ENCODE assay signal across 8 cellular contexts in the genomic region with DNA sequence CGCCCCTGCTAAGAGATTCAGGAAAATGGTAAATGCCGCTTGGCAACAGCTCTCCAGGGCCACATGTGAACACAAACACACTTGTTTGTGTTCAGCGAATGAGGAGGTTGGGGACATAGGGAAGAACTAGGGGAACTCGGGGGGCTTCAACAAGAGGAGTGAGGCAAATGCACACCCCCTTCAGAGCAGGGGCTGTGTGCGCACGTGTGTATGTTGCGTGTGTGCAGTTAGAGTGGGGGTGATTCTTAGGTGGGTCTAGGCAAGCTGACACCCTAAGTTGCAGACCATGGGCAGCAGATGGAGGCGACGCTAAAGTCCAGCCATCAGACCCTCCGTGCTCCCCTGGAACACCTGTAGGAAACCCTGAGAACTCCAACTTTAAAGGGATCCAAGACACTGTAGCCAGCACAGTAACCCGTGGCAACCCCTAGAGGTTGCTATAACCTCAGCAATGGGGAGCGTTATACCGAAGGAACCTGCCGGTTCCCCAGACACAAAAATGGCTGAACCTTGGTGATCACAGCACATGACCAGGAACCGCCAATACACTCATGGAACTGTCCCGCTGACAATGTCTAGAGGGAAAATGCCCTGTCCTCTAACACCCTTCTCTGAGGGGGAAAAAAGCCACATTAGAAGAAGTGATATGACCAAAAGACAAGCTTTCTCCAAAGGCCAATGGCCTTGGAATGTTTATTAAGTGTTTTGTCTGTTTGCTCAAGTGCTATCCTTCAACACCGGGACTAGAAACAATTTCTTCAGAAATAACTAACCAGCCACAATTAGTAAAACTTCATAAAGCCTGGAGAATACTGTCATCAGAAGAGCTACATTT.
DNase-seq lines count a peak whose midpoint lies in the region; ATAC-seq and TF ChIP-seq lines count a peak whose summit lies in the region.

No MANE protein-coding gene starts in this region.

- peaks cover 45% of the 10 kb centered on the region for H3K36me3 Mint-ChIP-seq in nephron progenitor cell (ENCODE audit: low read depth)

- peak; percentile 98 for ATAC-seq in SK-N-SH treated with all-trans-retinoic acid at 6 μM for 48 hours

- H3K27ac ChIP-seq in HL-60 (replicated peaks): no peak overlapping the region

- no peaks in the 10 kb centered on the region for H3K36me3 ChIP-seq in MG63

- no peaks in the 10 kb centered on the region for H3K27me3 ChIP-seq in HL-60 (ENCODE audit: insufficient read depth, poor library complexity, severe bottlenecking)
- H3K27me3 ChIP-seq in MG63: no peaks in the 10 kb centered on the region

- peak; percentile 0 for TF ChIP-seq CTCF in HL-60 (IDR thresholded peaks at IDR 0.05; ENCODE audit: insufficient read depth, low read length)
- TF ChIP-seq CTCF in fibroblast of pulmonary artery (IDR thresholded peaks at IDR 0.05; ENCODE audit: low read length, missing control alignments): peak; percentile 88
- TF ChIP-seq CTCF in nephron progenitor cell (IDR thresholded peaks at IDR 0.05): peak; percentile 65

- DNase-seq in stimulated activated CD4-positive, alpha-beta T cell treated with anti-CD3 and anti-CD28 coated beads, Interleukin-15, amount 100 ng/mL, for 24 hours: peak; percentile 10
- no peak for DNase-seq in stimulated activated CD4-positive, alpha-beta T cell treated with anti-CD3 and anti-CD28 coated beads, Interleukin-2, amount 100 ng/mL, for 48 hours
- DNase-seq in HL-60 (ENCODE audit: low read depth in 1 of 2, low spot score in 1 of 2): peak in 1 of 2 experiments; percentile 28
- peak; percentile 84 for DNase-seq in fibroblast of pulmonary artery (ENCODE audit: low read depth)
- peak; percentile 40 for DNase-seq in nephron progenitor cell
- no peak for DNase-seq in MG63
- DNase-seq in stimulated activated CD4-positive, alpha-beta T cell treated with anti-CD3 and anti-CD28 coated beads, Interleukin-12 subunit alpha, Interleukin-12 subunit beta, amount 100 ng/mL, for 4 hours: no peak

- H3K27ac Mint-ChIP-seq in nephron progenitor cell: no peak overlapping the region

- no peaks in the 10 kb centered on the region; the same call in 1 of the 2 replicates for H3K9me3 ChIP-seq in MG63

- no peak overlapping the region for H3K4me3 Mint-ChIP-seq in nephron progenitor cell

- H3K27me3 Mint-ChIP-seq in nephron progenitor cell (ENCODE audit: low read depth, poor library complexity): peaks cover 7% of the 10 kb centered on the region

- H3K9me3 Mint-ChIP-seq in nephron progenitor cell: peaks cover 42% of the 10 kb centered on the region

- H3K4me3 ChIP-seq in HL-60 (replicated peaks; ENCODE audit: insufficient read depth, low read length): no peak overlapping the region
- H3K4me3 ChIP-seq in fibroblast of pulmonary artery (replicated peaks; ENCODE audit: low read depth, low read length): no peak overlapping the region
- no peak overlapping the region for H3K4me3 ChIP-seq in MG63

- peaks cover 10% of the 10 kb centered on the region for H3K4me1 Mint-ChIP-seq in nephron progenitor cell

TF ChIP-seq in SK-N-SH treated with all-trans-retinoic acid at 6 μM for 48 hours, 23 proteins besides CTCF, POLR2A, EP300 and RAD21:
- TF ChIP-seq, protein P1, sequence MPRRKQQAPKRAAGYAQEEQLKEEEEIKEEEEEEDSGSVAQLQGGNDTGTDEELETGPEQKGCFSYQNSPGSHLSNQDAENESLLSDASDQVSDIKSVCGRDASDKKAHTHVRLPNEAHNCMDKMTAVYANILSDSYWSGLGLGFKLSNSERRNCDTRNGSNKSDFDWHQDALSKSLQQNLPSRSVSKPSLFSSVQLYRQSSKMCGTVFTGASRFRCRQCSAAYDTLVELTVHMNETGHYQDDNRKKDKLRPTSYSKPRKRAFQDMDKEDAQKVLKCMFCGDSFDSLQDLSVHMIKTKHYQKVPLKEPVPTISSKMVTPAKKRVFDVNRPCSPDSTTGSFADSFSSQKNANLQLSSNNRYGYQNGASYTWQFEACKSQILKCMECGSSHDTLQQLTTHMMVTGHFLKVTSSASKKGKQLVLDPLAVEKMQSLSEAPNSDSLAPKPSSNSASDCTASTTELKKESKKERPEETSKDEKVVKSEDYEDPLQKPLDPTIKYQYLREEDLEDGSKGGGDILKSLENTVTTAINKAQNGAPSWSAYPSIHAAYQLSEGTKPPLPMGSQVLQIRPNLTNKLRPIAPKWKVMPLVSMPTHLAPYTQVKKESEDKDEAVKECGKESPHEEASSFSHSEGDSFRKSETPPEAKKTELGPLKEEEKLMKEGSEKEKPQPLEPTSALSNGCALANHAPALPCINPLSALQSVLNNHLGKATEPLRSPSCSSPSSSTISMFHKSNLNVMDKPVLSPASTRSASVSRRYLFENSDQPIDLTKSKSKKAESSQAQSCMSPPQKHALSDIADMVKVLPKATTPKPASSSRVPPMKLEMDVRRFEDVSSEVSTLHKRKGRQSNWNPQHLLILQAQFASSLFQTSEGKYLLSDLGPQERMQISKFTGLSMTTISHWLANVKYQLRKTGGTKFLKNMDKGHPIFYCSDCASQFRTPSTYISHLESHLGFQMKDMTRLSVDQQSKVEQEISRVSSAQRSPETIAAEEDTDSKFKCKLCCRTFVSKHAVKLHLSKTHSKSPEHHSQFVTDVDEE (CRISPR knock-in tag; IDR thresholded peaks at IDR 0.05): no peak
- no peak for TF ChIP-seq TOX (CRISPR knock-in tag; IDR thresholded peaks at IDR 0.05; ENCODE audit: borderline replicate concordance)
- TF ChIP-seq ZFP30 (CRISPR knock-in tag; IDR thresholded peaks at IDR 0.05): no peak
- TF ChIP-seq, protein P2, sequence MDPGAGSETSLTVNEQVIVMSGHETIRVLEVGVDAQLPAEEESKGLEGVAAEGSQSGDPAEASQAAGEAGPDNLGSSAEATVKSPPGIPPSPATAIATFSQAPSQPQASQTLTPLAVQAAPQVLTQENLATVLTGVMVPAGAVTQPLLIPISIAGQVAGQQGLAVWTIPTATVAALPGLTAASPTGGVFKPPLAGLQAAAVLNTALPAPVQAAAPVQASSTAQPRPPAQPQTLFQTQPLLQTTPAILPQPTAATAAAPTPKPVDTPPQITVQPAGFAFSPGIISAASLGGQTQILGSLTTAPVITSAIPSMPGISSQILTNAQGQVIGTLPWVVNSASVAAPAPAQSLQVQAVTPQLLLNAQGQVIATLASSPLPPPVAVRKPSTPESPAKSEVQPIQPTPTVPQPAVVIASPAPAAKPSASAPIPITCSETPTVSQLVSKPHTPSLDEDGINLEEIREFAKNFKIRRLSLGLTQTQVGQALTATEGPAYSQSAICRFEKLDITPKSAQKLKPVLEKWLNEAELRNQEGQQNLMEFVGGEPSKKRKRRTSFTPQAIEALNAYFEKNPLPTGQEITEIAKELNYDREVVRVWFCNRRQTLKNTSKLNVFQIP (CRISPR knock-in tag; IDR thresholded peaks at IDR 0.05; ENCODE audit: borderline replicate concordance, low read depth): no peak
- TF ChIP-seq PATZ1 (CRISPR knock-in tag; IDR thresholded peaks at IDR 0.05; ENCODE audit: borderline replicate concordance): no peak
- no peak for TF ChIP-seq TCF4 (CRISPR knock-in tag; IDR thresholded peaks at IDR 0.05; ENCODE audit: borderline replicate concordance)
- no peak for TF ChIP-seq RARB (CRISPR knock-in tag; IDR thresholded peaks at IDR 0.05)
- no peak for TF ChIP-seq GLIS3 (CRISPR knock-in tag; IDR thresholded peaks at IDR 0.05)
- no peak for TF ChIP-seq ISL1 (CRISPR knock-in tag; IDR thresholded peaks at IDR 0.05)
- TF ChIP-seq PPARA (CRISPR knock-in tag; IDR thresholded peaks at IDR 0.05; ENCODE audit: borderline replicate concordance): no peak
- TF ChIP-seq ARNTL (CRISPR knock-in tag; IDR thresholded peaks at IDR 0.05; ENCODE audit: borderline replicate concordance, low read depth): no peak
- TF ChIP-seq ESRRG (CRISPR knock-in tag; IDR thresholded peaks at IDR 0.05): no peak
- TF ChIP-seq ZFP3 (CRISPR knock-in tag; IDR thresholded peaks at IDR 0.05): no peak
- no peak for TF ChIP-seq BACH2 (CRISPR knock-in tag; IDR thresholded peaks at IDR 0.05; ENCODE audit: borderline replicate concordance)
- TF ChIP-seq, protein P3, sequence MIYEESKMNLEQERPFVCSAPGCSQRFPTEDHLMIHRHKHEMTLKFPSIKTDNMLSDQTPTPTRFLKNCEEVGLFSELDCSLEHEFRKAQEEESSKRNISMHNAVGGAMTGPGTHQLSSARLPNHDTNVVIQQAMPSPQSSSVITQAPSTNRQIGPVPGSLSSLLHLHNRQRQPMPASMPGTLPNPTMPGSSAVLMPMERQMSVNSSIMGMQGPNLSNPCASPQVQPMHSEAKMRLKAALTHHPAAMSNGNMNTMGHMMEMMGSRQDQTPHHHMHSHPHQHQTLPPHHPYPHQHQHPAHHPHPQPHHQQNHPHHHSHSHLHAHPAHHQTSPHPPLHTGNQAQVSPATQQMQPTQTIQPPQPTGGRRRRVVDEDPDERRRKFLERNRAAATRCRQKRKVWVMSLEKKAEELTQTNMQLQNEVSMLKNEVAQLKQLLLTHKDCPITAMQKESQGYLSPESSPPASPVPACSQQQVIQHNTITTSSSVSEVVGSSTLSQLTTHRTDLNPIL (CRISPR knock-in tag; IDR thresholded peaks at IDR 0.05; ENCODE audit: low read depth): no peak

Comparison
In these comparisons a context has a peak if more than half of its experiments do, and no peak if none do; other contexts are left out.
1. DNase-seq: peak in stimulated activated CD4-positive, alpha-beta T cell treated with anti-CD3 and anti-CD28 coated beads, Interleukin-15, amount 100 ng/mL, for 24 hours (single experiment), fibroblast of pulmonary artery (single experiment) and nephron progenitor cell (single experiment); none in stimulated activated CD4-positive, alpha-beta T cell treated with anti-CD3 and anti-CD28 coated beads, Interleukin-2, amount 100 ng/mL, for 48 hours (0 of 2), MG63 (single experiment) and stimulated activated CD4-positive, alpha-beta T cell treated with anti-CD3 and anti-CD28 coated beads, Interleukin-12 subunit alpha, Interleukin-12 subunit beta, amount 100 ng/mL, for 4 hours (single experiment).
2. CTCF ChIP-seq: peak in every context shown above with its lines; median percentile 88 in fibroblast of pulmonary artery; 65 in nephron progenitor cell; 0 in HL-60.